10 cellular contexts compared by ENCODE assay signal in genomic region chr7:13117103-13117502, GRCh38.
DNase-seq lines count a peak whose midpoint lies in the region; ATAC-seq and TF ChIP-seq lines count a peak whose summit lies in the region.
"Had no signal": no experiment of that assay in that cellular context is flagged by ENCODE, and none has a peak within 500 bp of the region (broad histone marks: within the 10 kb centered on the region; RNA-seq: fewer than 3 reads in every experiment).

No MANE protein-coding gene starts in this region.

- H3K36me3 ChIP-seq in H7 (replicated peaks; ENCODE audit: control insufficient read depth, insufficient read depth, low read length) = no peaks in the 10 kb centered on the region

- H3K4me3 Mint-ChIP-seq in WTC11 = no peak overlapping the region
- no peak overlapping the region for H3K4me3 Mint-ChIP-seq in effector memory CD8-positive, alpha-beta T cell

- no peak overlapping the region for H3K4me3 ChIP-seq in H7 (ENCODE audit: insufficient read depth, low read depth, low read length)

- POLR2A ChIA-PET in WTC11 (lab: Charles Lee) = interaction anchor here (1.0 kb wide), 1 partner anchor 8 kb away, joined by 3 read pairs; no protein-coding TSS in a partner anchor

- H3K36me3 Mint-ChIP-seq in WTC11 = no peaks in the 10 kb centered on the region; the same call in 1 of the 2 replicates
- no peaks in the 10 kb centered on the region for H3K36me3 Mint-ChIP-seq in effector memory CD8-positive, alpha-beta T cell (ENCODE audit: insufficient read depth)

- H3K4me1 Mint-ChIP-seq in WTC11 = peaks cover 18% of the 10 kb centered on the region
- H3K4me1 Mint-ChIP-seq in effector memory CD8-positive, alpha-beta T cell (ENCODE audit: low read depth in 2 of 2) = no peaks in the 10 kb centered on the region

- peaks cover 13% of the 10 kb centered on the region for H3K9me3 Mint-ChIP-seq in WTC11
- H3K9me3 Mint-ChIP-seq in effector memory CD8-positive, alpha-beta T cell = no peaks in the 10 kb centered on the region

- intact Hi-C loops in left colon (cut with DNase I, micrococcal nuclease) = no loop called here

- no peaks in the 10 kb centered on the region for H3K27me3 ChIP-seq in H7 (ENCODE audit: control insufficient read depth, insufficient read depth, low read length)

- DNase-seq in AG09319 (ENCODE audit: extremely low read depth, low read depth) (no peak), H7 (peak; percentile 43), WTC11 (ENCODE audit: low spot score) (no peak), left colon (no peak), NCI-H2171 treated with DMSO at 0.1 percent for 48 hours (lab: John Stamatoyannopoulos, UW) (no peak)
- DNase-seq in effector memory CD8-positive, alpha-beta T cell = no peak
- DNase-seq: NCI-H524, right cardiac atrium had no signal

- ATAC-seq in WTC11 (peak; percentile 60; the same call in 1 of the 2 replicates), left colon (peak; percentile 68), HG02642 (IDR thresholded peaks at IDR 0.05; ENCODE audit: poor library complexity, unreplicated experiment) (no peak), HG02938 (IDR thresholded peaks at IDR 0.05; ENCODE audit: unreplicated experiment) (no peak)
- no peak for ATAC-seq in effector memory CD8-positive, alpha-beta T cell (replicated peaks)
- ATAC-seq: right cardiac atrium had no signal

- CTCF ChIA-PET in WTC11 (lab: Charles Lee) = interaction anchor here (0.7 to 5.4 kb wide), 5 partner anchors 11 to 442 kb away, joined by 3 to 77 read pairs (median 4); partner anchors contain the start of gene ARL4A

- no peak overlapping the region for H3K27ac Mint-ChIP-seq in WTC11
- H3K27ac Mint-ChIP-seq in effector memory CD8-positive, alpha-beta T cell = no peak overlapping the region

- TF ChIP-seq CTCF in AG09319 (IDR thresholded peaks at IDR 0.05; ENCODE audit: low read depth, low read length) (peak; percentile 54), WTC11 (IDR thresholded peaks at IDR 0.05) (no peak)

- H3K27me3 Mint-ChIP-seq in WTC11 (ENCODE audit: low read depth) = no peaks in the 10 kb centered on the region
- H3K27me3 Mint-ChIP-seq in effector memory CD8-positive, alpha-beta T cell = peaks cover 5 to 10% of the 10 kb centered on the region in 2 donors

TF ChIP-seq in WTC11, 78 proteins besides CTCF, POLR2A, EP300 and RAD21:
- TF ChIP-seq TP53 (CRISPR knock-in tag; IDR thresholded peaks at IDR 0.05) (no peak), AFF4 (CRISPR knock-in tag; IDR thresholded peaks at IDR 0.05; ENCODE audit: borderline replicate concordance) (no peak), MXD4 (CRISPR knock-in tag; IDR thresholded peaks at IDR 0.05; ENCODE audit: borderline replicate concordance) (no peak)

Comparison
In these comparisons a context has a peak if more than half of its experiments do, and no peak if none do; other contexts are left out.
1. ATAC-seq: peak in WTC11 (single experiment) and left colon (single experiment); none in HG02642 (single experiment), effector memory CD8-positive, alpha-beta T cell (single experiment) and HG02938 (single experiment).